1 cellular context compared by ENCODE assay signal in the genomic region with DNA sequence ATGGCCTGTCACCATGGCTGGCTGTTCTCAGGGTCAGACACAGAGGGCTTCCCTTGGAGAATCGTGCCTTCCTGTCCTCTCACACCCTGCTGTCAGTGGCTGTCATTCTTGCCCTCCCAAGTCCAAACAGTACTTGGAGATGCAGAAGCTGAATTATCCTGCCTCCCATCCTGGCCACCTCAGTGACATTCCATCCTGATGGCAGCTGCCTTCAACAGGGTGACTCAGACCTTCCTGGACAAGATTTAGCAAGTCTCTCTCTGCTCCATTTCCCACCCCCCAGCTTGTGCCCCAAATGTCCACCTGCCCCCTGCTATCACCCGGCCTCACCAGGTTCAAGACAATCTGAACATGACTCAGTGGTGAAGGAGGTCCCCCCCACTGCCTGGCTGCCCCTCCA.
TF ChIP-seq lines count a peak whose summit lies in the region.

No MANE protein-coding gene starts in this region.

TF ChIP-seq in H1, 55 proteins besides CTCF, POLR2A, EP300 and RAD21:
- no peak for TF ChIP-seq JUND (IDR thresholded peaks at IDR 0.05; ENCODE audit: low read length)
- no peak for TF ChIP-seq BRCA1 (IDR thresholded peaks at IDR 0.05; ENCODE audit: low read depth, low read length)
- no peak for TF ChIP-seq CHD1 (IDR thresholded peaks at IDR 0.05; ENCODE audit: low read depth, low read length)
- TF ChIP-seq TEAD4 (IDR thresholded peaks at IDR 0.05; ENCODE audit: low read depth, low read length) = no peak
- no peak for TF ChIP-seq CBX5 (IDR thresholded peaks at IDR 0.05; ENCODE audit: low read depth, low read length)
- no peak for TF ChIP-seq SP2 (IDR thresholded peaks at IDR 0.05; ENCODE audit: low read length)
- no peak for TF ChIP-seq SUZ12 (IDR thresholded peaks at IDR 0.05; ENCODE audit: low read length)
- no peak for TF ChIP-seq TCF12 (IDR thresholded peaks at IDR 0.05; ENCODE audit: low read depth, low read length)
- TF ChIP-seq NANOG (IDR thresholded peaks at IDR 0.05; ENCODE audit: insufficient read depth, low read depth, low read length, poor library complexity, severe bottlenecking) = no peak
- no peak for TF ChIP-seq SIRT6 (IDR thresholded peaks at IDR 0.05; ENCODE audit: low read length)
- TF ChIP-seq HDAC6 (IDR thresholded peaks at IDR 0.05; ENCODE audit: low read depth, low read length) = no peak
- no peak for TF ChIP-seq KDM1A (IDR thresholded peaks at IDR 0.05; ENCODE audit: borderline replicate concordance, low read length)
- no peak for TF ChIP-seq BCL11A (IDR thresholded peaks at IDR 0.05; ENCODE audit: low read depth in 2 of 2, low read length in 2 of 2)
- TF ChIP-seq, protein P1, sequence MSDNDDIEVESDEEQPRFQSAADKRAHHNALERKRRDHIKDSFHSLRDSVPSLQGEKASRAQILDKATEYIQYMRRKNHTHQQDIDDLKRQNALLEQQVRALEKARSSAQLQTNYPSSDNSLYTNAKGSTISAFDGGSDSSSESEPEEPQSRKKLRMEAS (IDR thresholded peaks at IDR 0.05) = no peak
- TF ChIP-seq, protein P2, sequence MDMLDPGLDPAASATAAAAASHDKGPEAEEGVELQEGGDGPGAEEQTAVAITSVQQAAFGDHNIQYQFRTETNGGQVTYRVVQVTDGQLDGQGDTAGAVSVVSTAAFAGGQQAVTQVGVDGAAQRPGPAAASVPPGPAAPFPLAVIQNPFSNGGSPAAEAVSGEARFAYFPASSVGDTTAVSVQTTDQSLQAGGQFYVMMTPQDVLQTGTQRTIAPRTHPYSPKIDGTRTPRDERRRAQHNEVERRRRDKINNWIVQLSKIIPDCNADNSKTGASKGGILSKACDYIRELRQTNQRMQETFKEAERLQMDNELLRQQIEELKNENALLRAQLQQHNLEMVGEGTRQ (IDR thresholded peaks at IDR 0.05; ENCODE audit: low read length) = no peak
